In the genomic region with DNA sequence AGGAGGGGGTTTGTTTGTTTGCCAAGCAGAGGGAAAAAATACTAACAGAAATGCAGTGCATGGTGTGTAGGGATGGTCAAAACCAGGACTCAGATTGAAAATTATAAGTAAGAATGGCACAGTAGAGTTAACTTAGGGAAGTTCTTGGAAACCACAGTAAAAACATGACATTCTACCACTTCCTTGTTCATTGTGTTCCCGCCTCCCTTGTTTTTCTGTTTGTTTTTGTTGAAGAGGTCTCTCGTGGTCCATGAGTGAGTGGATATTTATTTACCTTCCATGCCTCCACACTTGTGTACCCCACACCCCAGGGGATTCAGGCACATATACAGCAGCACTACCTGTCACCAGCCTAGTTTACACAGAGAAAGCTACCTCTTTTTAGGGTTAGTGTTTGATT, we compare ENCODE assay signal across 15 cellular contexts.
A peak's percentile ranks its signal among the peaks of the same experiment; 100 is the strongest.
DNase-seq lines count a peak whose midpoint lies in the region; ATAC-seq and TF ChIP-seq lines count a peak whose summit lies in the region.
"Had no signal": no experiment of that assay in that cellular context is flagged by ENCODE, and none has a peak within 500 bp of the region (broad histone marks: within the 10 kb centered on the region; RNA-seq: fewer than 3 reads in every experiment).

No MANE protein-coding gene starts in this region.

- no peak overlapping the region for H3K4me3 ChIP-seq in prostate gland

- peak; percentile 58 for DNase-seq in CD1c-positive myeloid dendritic cell (ENCODE audit: extremely low spot score)
- DNase-seq in DMS53 treated with DMSO at 0.1 percent for 48 hours (lab: John Stamatoyannopoulos, UW; ENCODE audit: unreplicated experiment), result peak; percentile 31
- peak; percentile 40 for DNase-seq in SKM-1 treated with dmso at 0.1 percent for 144 hours (lab: John Stamatoyannopoulos, UW; ENCODE audit: unreplicated experiment)
- peak; percentile 48 for DNase-seq in medulla oblongata (ENCODE audit: extremely low spot score)
- no peak for DNase-seq in prostate gland (ENCODE audit: low spot score)
- DNase-seq in GM13976 (ENCODE audit: low spot score), result no peak
- DNase-seq in hepatic stellate cell (ENCODE audit: low spot score), result no peak
- DNase-seq: effector memory CD8-positive, alpha-beta T cell; Karpas-422; natural killer cell; NCI-H226; substantia nigra had no signal

- ATAC-seq in GM19023 (IDR thresholded peaks at IDR 0.05; ENCODE audit: unreplicated experiment), result no peak
- ATAC-seq: effector memory CD8-positive, alpha-beta T cell; natural killer cell; WTC11 had no signal

- TF ChIP-seq POLR2A in prostate gland (IDR thresholded peaks at IDR 0.05), result no peak

- 24% methylated on average over 2 of the region's 2 CpGs for WGBS in prostate gland

- H3K27ac ChIP-seq in prostate gland, result no peak overlapping the region
- H3K27ac ChIP-seq: C4-2B had no signal

- TF ChIP-seq CTCF in prostate gland (IDR thresholded peaks at IDR 0.05) (no peak), GM13976 (IDR thresholded peaks at IDR 0.05; ENCODE audit: borderline replicate concordance, control extremely low read depth, extremely low read depth, insufficient read depth, missing control alignments) (no peak)

- H3K27me3 ChIP-seq in prostate gland (replicated peaks; ENCODE audit: insufficient read depth), result no peaks in the 10 kb centered on the region

- no peaks in the 10 kb centered on the region for H3K9me3 ChIP-seq in prostate gland

- in situ Hi-C loops in GM13976 (cut with MboI; ENCODE audit: low sequenced_read_pairs, unreplicated experiment), result no loop called here

- H3K4me1 ChIP-seq in prostate gland (replicated peaks), result no peaks in the 10 kb centered on the region

- no peaks in the 10 kb centered on the region for H3K36me3 ChIP-seq in prostate gland

- intact Hi-C loops in prostate gland (cut with DNase I), result no loop called here

Comparison
In these comparisons a context has a peak if more than half of its experiments do, and no peak if none do; other contexts are left out.
1. DNase-seq: peak in CD1c-positive myeloid dendritic cell (single experiment), DMS53 treated with DMSO at 0.1 percent for 48 hours (single experiment), SKM-1 treated with dmso at 0.1 percent for 144 hours (single experiment) and medulla oblongata (single experiment); none in prostate gland (single experiment), GM13976 (single experiment) and hepatic stellate cell (single experiment).